Comparison of ENCODE assay signal across 1 cellular context in the genomic region with DNA sequence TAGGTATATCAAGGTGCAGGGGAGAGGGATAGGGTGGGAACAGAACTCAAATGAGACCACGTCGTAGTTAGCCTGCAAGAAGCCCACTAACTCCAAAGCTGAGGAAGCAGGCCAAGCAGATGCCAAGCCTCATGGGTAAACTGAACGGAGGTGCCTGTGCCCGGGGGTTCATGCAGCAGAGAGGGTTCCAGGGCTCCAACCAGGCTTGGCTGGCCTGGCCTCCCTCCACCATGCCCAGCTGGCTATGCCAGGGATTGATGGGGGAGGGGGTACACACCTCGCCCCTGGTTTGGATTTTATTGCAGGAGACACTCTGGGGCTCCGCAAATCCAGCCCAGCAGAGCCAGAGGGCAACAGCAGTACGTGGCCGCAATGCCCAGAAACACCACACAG.
TF ChIP-seq lines count a peak whose summit lies in the region.

No MANE protein-coding gene starts in this region.

TF ChIP-seq in IMR-90, 13 proteins besides CTCF, POLR2A, EP300 and RAD21:
- TF ChIP-seq MXI1 (IDR thresholded peaks at IDR 0.05; ENCODE audit: borderline replicate concordance, low read depth, low read length): no peak
- no peak for TF ChIP-seq CHD1 (IDR thresholded peaks at IDR 0.05; ENCODE audit: low read depth, low read length)
- TF ChIP-seq MAFK (IDR thresholded peaks at IDR 0.05; ENCODE audit: low read depth, low read length): no peak
- no peak for TF ChIP-seq RCOR1 (IDR thresholded peaks at IDR 0.05; ENCODE audit: insufficient replicate concordance, low read length)
TF ChIP-seq in IMR-90: peak in this region for 0.
